Comparison of ENCODE assay signal across 2 cellular contexts in the genomic region with DNA sequence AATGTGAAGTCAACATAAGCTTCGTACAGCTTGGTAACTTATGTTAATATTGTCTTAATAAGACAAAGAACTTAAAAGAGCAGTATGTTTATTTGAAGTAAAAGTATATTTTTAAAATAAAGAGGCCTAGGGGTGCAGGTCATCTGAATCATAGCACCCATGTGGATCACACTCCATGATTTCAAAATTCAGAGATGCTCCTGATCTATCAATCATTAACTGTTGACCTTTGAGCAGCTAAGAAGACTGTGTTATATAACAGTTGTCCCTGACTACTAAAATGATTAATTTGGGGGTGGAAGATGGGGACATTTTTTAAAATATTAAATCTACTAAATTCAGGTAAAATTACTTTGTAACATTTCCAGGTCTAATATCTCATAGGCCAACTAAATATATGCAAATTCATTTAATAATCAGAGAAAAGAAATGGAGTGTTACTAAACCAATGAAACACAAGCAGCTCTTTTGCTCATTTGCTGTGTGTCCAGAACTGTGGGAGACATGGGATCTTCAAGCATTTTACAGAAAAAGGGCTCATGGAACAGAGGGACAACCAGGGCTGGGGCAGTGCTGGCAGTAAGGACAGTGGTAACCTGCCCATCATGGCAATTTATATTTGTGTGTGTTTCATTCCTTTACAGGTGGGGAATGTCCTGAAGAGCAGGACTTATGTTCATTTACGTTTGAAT.
TF ChIP-seq lines count a peak whose summit lies in the region.

No MANE protein-coding gene starts in this region.

TF ChIP-seq in IMR-90, 13 proteins besides CTCF, POLR2A, EP300 and RAD21:
- TF ChIP-seq FOS (IDR thresholded peaks at IDR 0.05; ENCODE audit: low read depth, low read length) = no peak
- TF ChIP-seq CHD1 (IDR thresholded peaks at IDR 0.05; ENCODE audit: low read depth, low read length) = no peak
- TF ChIP-seq MXI1 (IDR thresholded peaks at IDR 0.05; ENCODE audit: borderline replicate concordance, low read depth, low read length) = no peak
- TF ChIP-seq, protein P1, sequence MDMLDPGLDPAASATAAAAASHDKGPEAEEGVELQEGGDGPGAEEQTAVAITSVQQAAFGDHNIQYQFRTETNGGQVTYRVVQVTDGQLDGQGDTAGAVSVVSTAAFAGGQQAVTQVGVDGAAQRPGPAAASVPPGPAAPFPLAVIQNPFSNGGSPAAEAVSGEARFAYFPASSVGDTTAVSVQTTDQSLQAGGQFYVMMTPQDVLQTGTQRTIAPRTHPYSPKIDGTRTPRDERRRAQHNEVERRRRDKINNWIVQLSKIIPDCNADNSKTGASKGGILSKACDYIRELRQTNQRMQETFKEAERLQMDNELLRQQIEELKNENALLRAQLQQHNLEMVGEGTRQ (IDR thresholded peaks at IDR 0.05; ENCODE audit: low read depth, low read length) = no peak
- no peak for TF ChIP-seq SMC3 (IDR thresholded peaks at IDR 0.05; ENCODE audit: low read depth, low read length)
- TF ChIP-seq NFE2L2 (IDR thresholded peaks at IDR 0.05; ENCODE audit: low read depth, low read length) = no peak
- TF ChIP-seq MAFK (IDR thresholded peaks at IDR 0.05; ENCODE audit: low read depth, low read length) = no peak
- TF ChIP-seq BHLHE40 (IDR thresholded peaks at IDR 0.05; ENCODE audit: low read depth, low read length) = no peak
- no peak for TF ChIP-seq RFX5 (IDR thresholded peaks at IDR 0.05; ENCODE audit: low read depth, low read length)
- TF ChIP-seq, protein P2, sequence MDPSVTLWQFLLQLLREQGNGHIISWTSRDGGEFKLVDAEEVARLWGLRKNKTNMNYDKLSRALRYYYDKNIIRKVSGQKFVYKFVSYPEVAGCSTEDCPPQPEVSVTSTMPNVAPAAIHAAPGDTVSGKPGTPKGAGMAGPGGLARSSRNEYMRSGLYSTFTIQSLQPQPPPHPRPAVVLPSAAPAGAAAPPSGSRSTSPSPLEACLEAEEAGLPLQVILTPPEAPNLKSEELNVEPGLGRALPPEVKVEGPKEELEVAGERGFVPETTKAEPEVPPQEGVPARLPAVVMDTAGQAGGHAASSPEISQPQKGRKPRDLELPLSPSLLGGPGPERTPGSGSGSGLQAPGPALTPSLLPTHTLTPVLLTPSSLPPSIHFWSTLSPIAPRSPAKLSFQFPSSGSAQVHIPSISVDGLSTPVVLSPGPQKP (IDR thresholded peaks at IDR 0.05; ENCODE audit: borderline replicate concordance, low read depth, low read length) = no peak
- no peak for TF ChIP-seq RCOR1 (IDR thresholded peaks at IDR 0.05; ENCODE audit: insufficient replicate concordance, low read length)
- TF ChIP-seq CEBPB (IDR thresholded peaks at IDR 0.05; ENCODE audit: low read depth, low read length) = no peak
- no peak for TF ChIP-seq MAZ (IDR thresholded peaks at IDR 0.05; ENCODE audit: borderline replicate concordance, low read depth, low read length)
TF ChIP-seq in IMR-90: peak in this region for 0.

TF ChIP-seq in H1, 55 proteins besides CTCF, POLR2A, EP300 and RAD21:
- TF ChIP-seq EGR1 (IDR thresholded peaks at IDR 0.05; ENCODE audit: borderline replicate concordance, low read depth, low read length) (no peak), CTBP2 (IDR thresholded peaks at IDR 0.05; ENCODE audit: borderline replicate concordance, insufficient read depth, insufficient read length, low read length) (no peak), HDAC2 (IDR thresholded peaks at IDR 0.05; ENCODE audit: borderline replicate concordance in 1 of 2, low read depth in 2 of 2, low read length in 2 of 2) (no peak), SAP30 (IDR thresholded peaks at IDR 0.05; ENCODE audit: insufficient read depth, insufficient replicate concordance, low read length) (no peak), SUZ12 (IDR thresholded peaks at IDR 0.05; ENCODE audit: low read length) (no peak), RFX5 (IDR thresholded peaks at IDR 0.05; ENCODE audit: borderline replicate concordance, low read depth, low read length) (no peak), NANOG (IDR thresholded peaks at IDR 0.05; ENCODE audit: insufficient read depth, low read depth, low read length, poor library complexity, severe bottlenecking) (no peak), SIN3A (conservative IDR thresholded peaks at IDR 0.05 in 1 of 2, IDR thresholded peaks at IDR 0.05 in 1 of 2; ENCODE audit: low read depth in 1 of 2, low read length in 2 of 2) (no peak), TAF1 (IDR thresholded peaks at IDR 0.05; ENCODE audit: low read depth, low read length) (no peak), KDM5A (IDR thresholded peaks at IDR 0.05; ENCODE audit: low read length) (no peak), EZH2 (IDR thresholded peaks at IDR 0.05; ENCODE audit: low read depth, low read length, severe bottlenecking) (no peak), RXRA (IDR thresholded peaks at IDR 0.05; ENCODE audit: insufficient read depth, low read depth, low read length) (no peak), JUN (IDR thresholded peaks at IDR 0.05; ENCODE audit: low read depth, low read length) (no peak), JUND (IDR thresholded peaks at IDR 0.05; ENCODE audit: low read length) (no peak), BCL11A (IDR thresholded peaks at IDR 0.05; ENCODE audit: low read depth in 2 of 2, low read length in 2 of 2) (no peak), CREB1 (IDR thresholded peaks at IDR 0.05) (no peak), CBX8 (IDR thresholded peaks at IDR 0.05; ENCODE audit: borderline replicate concordance, low read depth, low read length) (no peak)
- TF ChIP-seq, protein P3, sequence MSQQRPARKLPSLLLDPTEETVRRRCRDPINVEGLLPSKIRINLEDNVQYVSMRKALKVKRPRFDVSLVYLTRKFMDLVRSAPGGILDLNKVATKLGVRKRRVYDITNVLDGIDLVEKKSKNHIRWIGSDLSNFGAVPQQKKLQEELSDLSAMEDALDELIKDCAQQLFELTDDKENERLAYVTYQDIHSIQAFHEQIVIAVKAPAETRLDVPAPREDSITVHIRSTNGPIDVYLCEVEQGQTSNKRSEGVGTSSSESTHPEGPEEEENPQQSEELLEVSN (IDR thresholded peaks at IDR 0.05) = no peak
- TF ChIP-seq, protein P4, sequence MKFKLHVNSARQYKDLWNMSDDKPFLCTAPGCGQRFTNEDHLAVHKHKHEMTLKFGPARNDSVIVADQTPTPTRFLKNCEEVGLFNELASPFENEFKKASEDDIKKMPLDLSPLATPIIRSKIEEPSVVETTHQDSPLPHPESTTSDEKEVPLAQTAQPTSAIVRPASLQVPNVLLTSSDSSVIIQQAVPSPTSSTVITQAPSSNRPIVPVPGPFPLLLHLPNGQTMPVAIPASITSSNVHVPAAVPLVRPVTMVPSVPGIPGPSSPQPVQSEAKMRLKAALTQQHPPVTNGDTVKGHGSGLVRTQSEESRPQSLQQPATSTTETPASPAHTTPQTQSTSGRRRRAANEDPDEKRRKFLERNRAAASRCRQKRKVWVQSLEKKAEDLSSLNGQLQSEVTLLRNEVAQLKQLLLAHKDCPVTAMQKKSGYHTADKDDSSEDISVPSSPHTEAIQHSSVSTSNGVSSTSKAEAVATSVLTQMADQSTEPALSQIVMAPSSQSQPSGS (IDR thresholded peaks at IDR 0.05; ENCODE audit: low read length) = no peak
